ENCODE assay signal across 8 cellular contexts in the genomic region with DNA sequence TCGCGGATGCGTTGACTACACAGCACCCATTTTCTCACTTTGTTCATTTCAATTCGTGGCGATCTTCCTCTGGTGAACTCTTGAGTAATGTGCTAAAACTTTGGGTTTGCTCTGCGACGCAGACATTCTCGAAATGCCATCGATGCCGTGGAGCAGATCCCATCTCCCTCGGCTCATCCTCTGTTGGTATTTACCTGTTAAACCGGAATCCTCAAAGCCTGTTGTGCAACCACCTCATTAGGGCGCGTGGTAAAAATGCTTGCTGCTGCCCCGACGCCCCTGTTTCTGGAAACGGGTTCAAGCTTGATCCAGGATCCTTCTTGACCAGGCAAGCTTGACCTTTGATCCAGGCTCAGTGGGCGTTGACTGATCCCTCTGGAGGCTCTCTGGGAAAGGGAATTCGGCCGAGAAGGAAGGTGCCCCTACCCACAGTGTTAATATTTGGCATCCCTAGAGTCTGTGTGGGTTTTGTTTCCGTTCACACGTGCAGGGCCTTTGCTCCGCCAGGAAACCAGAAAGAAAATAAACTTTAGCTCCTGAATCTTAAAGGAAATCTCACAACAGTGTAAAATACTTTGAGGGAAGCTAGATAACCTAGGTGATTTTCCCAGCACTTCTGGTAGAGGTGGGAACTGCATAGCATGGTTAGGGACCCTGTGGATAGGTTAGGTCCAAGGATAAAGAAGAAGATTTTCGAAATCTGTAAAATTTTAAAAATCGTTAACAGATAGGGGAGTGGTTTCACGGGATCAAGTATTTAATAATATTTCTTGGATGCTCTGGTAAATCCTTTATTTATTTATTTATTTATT. TPM values are rescaled to one million over a fixed set of nuclear protein-coding genes. Genes with fewer than 3 reads are reported as not detected.
DNase-seq lines count a peak whose midpoint lies in the region; ATAC-seq and TF ChIP-seq lines count a peak whose summit lies in the region.

No MANE protein-coding gene starts in this region.

- intact Hi-C loops in CD14-positive monocyte (cut with micrococcal nuclease), result loop anchor here in 1 of 2 donors (5.0 to 10.0 kb wide), 2 partner anchors 501 to 996 kb away; partner anchors contain the start of genes SCGB2B2 and ZNF302
- intact Hi-C loops in HCT116 (cut with micrococcal nuclease), result no loop called here
- intact Hi-C loops in spleen (cut with DNase I; ENCODE audit: low total_unique reads), result no loop called here
- intact Hi-C loops in posterior vena cava (cut with DNase I), result loop anchor here in 1 of 2 donors (5.0 kb wide), 1 partner anchor 449 kb away; no protein-coding TSS in a partner anchor

- peaks cover 46% of the 10 kb centered on the region for H3K4me1 Mint-ChIP-seq in CD14-positive monocyte
- H3K4me1 Mint-ChIP-seq in immature natural killer cell, result peaks cover 64 to 71% of the 10 kb centered on the region in 2 donors

- TF ChIP-seq RAD21 in HCT116 (IDR thresholded peaks at IDR 0.05; ENCODE audit: low read depth), result no peak

- TSS peak; percentile 54 for BruUV-seq in HCT116 (replicated peaks; lab: Mats Ljungman, UMichigan)

- H3K4me3 Mint-ChIP-seq in CD14-positive monocyte (peak overlapping the region; percentile 89 to 99), immature natural killer cell (peak overlapping the region; percentile 89 to 99 (median 97))

- peak overlapping the region; percentile 98 for H3K27ac ChIP-seq in HCT116 (ENCODE audit: low read depth, low read length)
- peak overlapping the region; percentile 94 for H3K27ac ChIP-seq in brain microvascular endothelial cell
- H3K27ac ChIP-seq in spleen, result peak overlapping the region; percentile 98 to 100 (median 100)

- DNase-seq in CD14-positive monocyte (ENCODE audit: low spot score) (no peak), HCT116 (ENCODE audit: low read depth, low spot score) (no peak), RPMI7951 (ENCODE audit: low read depth) (peak; percentile 27), brain microvascular endothelial cell (no peak), immature natural killer cell (peak in 2 of 3 donors; percentile 28 to 45), spleen (peak; percentile 76), posterior vena cava (ENCODE audit: low spot score) (no peak)

- H3K36me3 Mint-ChIP-seq in CD14-positive monocyte (peaks cover 3 to 9% of the 10 kb centered on the region in 2 donors), immature natural killer cell (peaks cover 0 to 7% (median 3%) of the 10 kb centered on the region in 3 donors)

- H3K9me3 Mint-ChIP-seq in CD14-positive monocyte, result no peaks in the 10 kb centered on the region
- no peaks in the 10 kb centered on the region for H3K9me3 Mint-ChIP-seq in immature natural killer cell

- no peaks in the 10 kb centered on the region for H3K9me2 ChIP-seq in HCT116 (ENCODE audit: insufficient read depth)

- H3K4me3 ChIP-seq in HCT116 (replicated peaks in 1 of 2; ENCODE audit: low read depth in 1 of 2, low read length in 2 of 2), result peak overlapping the region; percentile 56 to 95
- peak overlapping the region; percentile 97 for H3K4me3 ChIP-seq in brain microvascular endothelial cell (ENCODE audit: low read depth, low read length)
- peak overlapping the region; percentile 65 to 95 (median 82) for H3K4me3 ChIP-seq in spleen

- H3K79me2 ChIP-seq in HCT116 (ENCODE audit: insufficient read depth, low read length), result peaks cover 60% of the 10 kb centered on the region

- H3K9me3 ChIP-seq in HCT116 (ENCODE audit: control insufficient read depth in 1 of 2, insufficient read depth in 1 of 2, low read depth in 1 of 2, low read length in 2 of 2) (no peaks in the 10 kb centered on the region), spleen (no peaks in the 10 kb centered on the region)

- POLR2A ChIA-PET in HCT116 (lab: Charles Lee), result interaction anchor here (1.0 kb wide), 1 partner anchor 15 kb away, joined by 3 read pairs; no protein-coding TSS in a partner anchor

- no peak for TF ChIP-seq CTCF in CD14-positive monocyte (IDR thresholded peaks at IDR 0.05)
- TF ChIP-seq CTCF in HCT116 (IDR thresholded peaks at IDR 0.05 in 2 of 3, conservative IDR thresholded peaks at IDR 0.05 in 1 of 3; ENCODE audit: borderline replicate concordance in 1 of 3, insufficient read depth in 1 of 3, low read depth in 2 of 3, low read length in 2 of 3), result no peak; a peak in 1 of 6 replicates
- TF ChIP-seq CTCF in brain microvascular endothelial cell (IDR thresholded peaks at IDR 0.05; ENCODE audit: low read depth, low read length, missing control alignments), result no peak
- TF ChIP-seq CTCF in spleen (IDR thresholded peaks at IDR 0.05 in 8 of 11, conservative IDR thresholded peaks at IDR 0.05 in 3 of 11), result peak in 1 of 11 experiments; percentile 13

- CTCF ChIA-PET in HCT116 (lab: Charles Lee), result interaction anchor here (1.3 kb wide), 1 partner anchor 27 kb away, joined by 3 read pairs; no protein-coding TSS in a partner anchor

- H4K20me1 ChIP-seq in HCT116 (ENCODE audit: insufficient read depth), result peaks cover 28% of the 10 kb centered on the region

- peak overlapping the region; percentile 94 to 99 (median 97) for H3K27ac Mint-ChIP-seq in CD14-positive monocyte
- H3K27ac Mint-ChIP-seq in immature natural killer cell, result peak overlapping the region; percentile 96 to 99 (median 98)

- WGBS in spleen, 5 donors, result 1 to 3% (median 2%) methylated on average over 21 to 26 of the region's 26 CpGs

- H3K27me3 ChIP-seq in HCT116 (ENCODE audit: insufficient read depth, low read length), result no peaks in the 10 kb centered on the region
- H3K27me3 ChIP-seq in brain microvascular endothelial cell (replicated peaks), result no peaks in the 10 kb centered on the region
- H3K27me3 ChIP-seq in spleen (replicated peaks in 1 of 7), result no peaks in the 10 kb centered on the region

- H3K36me3 ChIP-seq in HCT116 (ENCODE audit: control insufficient read depth in 1 of 2, insufficient read depth in 2 of 2, low read length in 2 of 2) (peaks cover 3 to 14% of the 10 kb centered on the region in 2 experiments; a peak in 2 of 4 replicates), brain microvascular endothelial cell (replicated peaks) (no peaks in the 10 kb centered on the region), spleen (peaks cover 0 to 5% (median 0%) of the 10 kb centered on the region in 6 donors)

- H3K27me3 Mint-ChIP-seq in CD14-positive monocyte (ENCODE audit: low read depth in 3 of 3) (no peaks in the 10 kb centered on the region), immature natural killer cell (ENCODE audit: low read depth in 3 of 3) (peaks cover 10 to 26% (median 14%) of the 10 kb centered on the region in 3 donors)

- in situ Hi-C loops in brain microvascular endothelial cell (cut with HindIII; ENCODE audit: low pct_ligation_motif_present, low sequenced_read_pairs), result no loop called here

- no peak for TF ChIP-seq POLR2A in HCT116 (IDR thresholded peaks at IDR 0.05; ENCODE audit: borderline replicate concordance, extremely low read depth, insufficient read depth, insufficient read length)
- no peak for TF ChIP-seq POLR2A in spleen (IDR thresholded peaks at IDR 0.05)

- ATAC-seq in HCT116 (peak; percentile 26), HG03432 (IDR thresholded peaks at IDR 0.05; ENCODE audit: unreplicated experiment) (no peak)

- H2AFZ ChIP-seq in HCT116 (ENCODE audit: low read depth, low read length, poor library complexity, severe bottlenecking), result no peak overlapping the region

- H3K4me2 ChIP-seq in HCT116 (ENCODE audit: low read length), result peak overlapping the region; percentile 95

- peak overlapping the region; percentile 99 for H3K9ac ChIP-seq in HCT116 (ENCODE audit: low read length)

- H3K4me1 ChIP-seq in HCT116 (ENCODE audit: control insufficient read depth in 1 of 2, insufficient read depth in 2 of 2, low read length in 2 of 2) (peaks cover 10 to 37% of the 10 kb centered on the region in 2 experiments; a peak in 3 of 4 replicates), spleen (peaks cover 44 to 77% (median 66%) of the 10 kb centered on the region in 6 donors)

- RAD21 ChIA-PET in HCT116 (lab: Charles Lee; ENCODE audit: low non-redundant PET in 1 of 2, low total read pairs in 2 of 2, uncharacterized antibody in 2 of 2, unreplicated experiment in 2 of 2), result no interaction called here

TF ChIP-seq in HCT116, 20 proteins besides CTCF, POLR2A, EP300 and RAD21:
- TF ChIP-seq SIN3A (IDR thresholded peaks at IDR 0.05; ENCODE audit: low read depth) (no peak), JUND (IDR thresholded peaks at IDR 0.05) (no peak), TCF7L2 (IDR thresholded peaks at IDR 0.05; ENCODE audit: borderline replicate concordance, extremely low read depth, insufficient read depth, insufficient read length) (peak; percentile 41), CEBPB (IDR thresholded peaks at IDR 0.05; ENCODE audit: low read depth) (peak; percentile 81)
- TF ChIP-seq, protein P1, sequence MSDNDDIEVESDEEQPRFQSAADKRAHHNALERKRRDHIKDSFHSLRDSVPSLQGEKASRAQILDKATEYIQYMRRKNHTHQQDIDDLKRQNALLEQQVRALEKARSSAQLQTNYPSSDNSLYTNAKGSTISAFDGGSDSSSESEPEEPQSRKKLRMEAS (IDR thresholded peaks at IDR 0.05), result peak; percentile 45; the same call in 1 of the 2 replicates

RNA-seq across cellular contexts. Expression of gene LSM14A, which starts 1.0 kb away (rescaled TPM):
- polyA plus RNA-seq in CD14-positive monocyte, result 10 to 100 TPM; 82.7 to 91.8 TPM
- total RNA-seq in HCT116 (2021; ENCODE audit: unreplicated experiment), result 120 TPM
- polyA plus RNA-seq in HCT116 (2012), result 147 and 153 TPM in 2 replicates
- total RNA-seq in RPMI7951 (2014; rRNA removed; shearing (Covaris generic)), result 50.3 and 62.8 TPM in 2 replicates
- polyA plus RNA-seq in immature natural killer cell, result 100 to 1,000 TPM; 120 to 175 (median 157) TPM
- total RNA-seq in spleen, result 100 to 1,000 TPM; 116 to 187 (median 134) TPM
- 10 to 100 TPM; 46.8 to 78.2 (median 59.7) TPM for polyA plus RNA-seq in spleen
- total RNA-seq in posterior vena cava, result 100 to 1,000 TPM in 1 of 2 donors, 10 to 100 TPM in 1; 93.2 to 109 TPM

Comparison
In these comparisons a context has a peak if more than half of its experiments do, and no peak if none do; other contexts are left out.
1. DNase-seq: peak in RPMI7951 (single experiment), immature natural killer cell (2 of 3) and spleen (single experiment); none in CD14-positive monocyte (single experiment), HCT116 (single experiment), brain microvascular endothelial cell (single experiment) and posterior vena cava (single experiment).
2. Peak in every context shown above with its lines, with median percentiles within 50 percentile points of each other: H3K27ac ChIP-seq and H3K4me3 ChIP-seq.